Comparison of ENCODE assay signal across 11 cellular contexts in the genomic region with DNA sequence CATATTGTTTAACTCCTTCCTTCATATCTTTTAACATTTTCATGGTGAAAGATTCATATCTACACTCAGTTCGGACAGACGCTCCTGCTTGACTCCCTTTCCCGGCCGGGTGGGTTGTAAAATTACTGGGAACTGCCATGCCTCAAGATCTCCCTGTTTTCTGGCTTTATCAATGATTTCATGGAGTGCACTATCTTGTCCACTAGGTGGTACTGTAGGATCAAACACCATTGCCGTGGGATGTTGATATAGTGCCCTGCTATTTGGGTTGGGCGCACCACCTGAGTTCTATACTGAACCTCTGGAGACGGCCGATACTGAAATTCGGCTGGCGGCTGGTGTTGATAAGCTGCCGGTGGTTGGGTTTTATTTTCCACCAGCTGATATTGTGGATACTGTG. TPM values are rescaled to one million over a fixed set of nuclear protein-coding genes. Genes with fewer than 3 reads are reported as not detected.
A peak's percentile ranks its signal among the peaks of the same experiment; 100 is the strongest.
DNase-seq lines count a peak whose midpoint lies in the region; ATAC-seq, FAIRE-seq and TF ChIP-seq lines count a peak whose summit lies in the region.
"Had no signal": no experiment of that assay in that cellular context is flagged by ENCODE, and none has a peak within 500 bp of the region (broad histone marks: within the 10 kb centered on the region; RNA-seq: fewer than 3 reads in every experiment).

No MANE protein-coding gene starts in this region.

- H3K4me3 Mint-ChIP-seq in nephron progenitor cell, result no peak overlapping the region

- no peaks in the 10 kb centered on the region for H3K79me2 ChIP-seq in smooth muscle cell (ENCODE audit: low read depth)

- no peak overlapping the region for H3K4me3 ChIP-seq in A549
- no peak overlapping the region for H3K4me3 ChIP-seq in smooth muscle cell
- H3K4me3 ChIP-seq: uterus had no signal

- H3K9ac ChIP-seq in smooth muscle cell (ENCODE audit: low read depth), result no peak overlapping the region

- H3K27me3 ChIP-seq in smooth muscle cell (ENCODE audit: low read depth), result no peaks in the 10 kb centered on the region
- H3K27me3 ChIP-seq: uterus had no signal

- H3K4me1 ChIP-seq in A549, result no peaks in the 10 kb centered on the region
- H3K4me1 ChIP-seq in smooth muscle cell (ENCODE audit: low read depth), result no peaks in the 10 kb centered on the region
- H3K4me1 ChIP-seq: uterus had no signal

- no peaks in the 10 kb centered on the region for H3K36me3 Mint-ChIP-seq in nephron progenitor cell (ENCODE audit: low read depth)

- CTCF ChIA-PET in A549 (lab: Yijun Ruan, JAX), result no interaction called here

- ATAC-seq in A549 (peak in 1 of 2 experiments; percentile 52; a peak in 3 of 6 replicates), GM18517 (IDR thresholded peaks at IDR 0.05; ENCODE audit: unreplicated experiment) (no peak), HG03460 (IDR thresholded peaks at IDR 0.05; ENCODE audit: unreplicated experiment) (no peak)

- no peaks in the 10 kb centered on the region for H3K9me3 Mint-ChIP-seq in nephron progenitor cell

- DNase-seq in A549 (ENCODE audit: low read depth in 1 of 2, low spot score in 1 of 2) (peak; percentile 0 to 43), GM18507 (ENCODE audit: extremely low spot score, insufficient read length, low read depth) (no peak), iPS DF 19.7 (ENCODE audit: low read depth, low spot score) (peak; percentile 38), nephron progenitor cell (no peak), smooth muscle cell (lab: John Stamatoyannopoulos, UW; ENCODE audit: unreplicated experiment) (no peak)
- DNase-seq: uterus had no signal

- no peaks in the 10 kb centered on the region for H3K9me3 ChIP-seq in A549
- no peaks in the 10 kb centered on the region for H3K9me3 ChIP-seq in smooth muscle cell (replicated peaks; ENCODE audit: low read depth)
- H3K9me3 ChIP-seq: uterus had no signal

- no peaks in the 10 kb centered on the region for H4K20me1 ChIP-seq in smooth muscle cell (ENCODE audit: low read depth)

- H3K27ac ChIP-seq in A549 (no peak overlapping the region), VCaP (peak overlapping the region; percentile 69; the same call in 1 of the 2 replicates), smooth muscle cell (ENCODE audit: low read depth) (no peak overlapping the region)
- H3K27ac ChIP-seq: HL-60, uterus had no signal

- 6% methylated on average over 6 of the region's 11 CpGs for WGBS in A549 (ENCODE audit: missing lambda C conversion rate)
- WGBS in smooth muscle cell (ENCODE audit: low lambda C conversion rate), result no CpG with 5 or more reads among the region's 11 CpGs

- TF ChIP-seq EP300 in A549 (IDR thresholded peaks at IDR 0.05), result no peak

- FAIRE-seq in A549 (lab: Jason Lieb, UNC), result peak; percentile 78
- peak; percentile 95 for FAIRE-seq in GM18507 (lab: Jason Lieb, UNC)
- FAIRE-seq: endometrium had no signal

- no peaks in the 10 kb centered on the region for H3F3A ChIP-seq in smooth muscle cell (ENCODE audit: low read depth)

- H3K4me2 ChIP-seq in A549, result no peak overlapping the region
- no peak overlapping the region for H3K4me2 ChIP-seq in smooth muscle cell

- no peaks in the 10 kb centered on the region for H3K36me3 ChIP-seq in smooth muscle cell (ENCODE audit: low read depth)
- H3K36me3 ChIP-seq: uterus had no signal

- H3K27ac Mint-ChIP-seq in nephron progenitor cell, result no peak overlapping the region

- peak; percentile 41 for TF ChIP-seq CTCF in A549 (IDR thresholded peaks at IDR 0.05)
- TF ChIP-seq CTCF in VCaP (conservative IDR thresholded peaks at IDR 0.05), result peak; percentile 76
- TF ChIP-seq CTCF in nephron progenitor cell (IDR thresholded peaks at IDR 0.05), result no peak
- TF ChIP-seq CTCF in smooth muscle cell (IDR thresholded peaks at IDR 0.05; ENCODE audit: borderline replicate concordance, insufficient read depth, poor library complexity, severe bottlenecking), result no peak

- H3K27me3 Mint-ChIP-seq in nephron progenitor cell (ENCODE audit: low read depth, poor library complexity), result no peaks in the 10 kb centered on the region

- TF ChIP-seq RAD21 in A549 (conservative IDR thresholded peaks at IDR 0.05 in 1 of 2, IDR thresholded peaks at IDR 0.05 in 1 of 2), result peak; percentile 56 to 68

- H2AFZ ChIP-seq in smooth muscle cell (ENCODE audit: low read depth), result no peak overlapping the region

- POLR2A ChIA-PET in A549 (lab: Yijun Ruan, JAX), result no interaction called here

- H3K4me1 Mint-ChIP-seq in nephron progenitor cell, result no peaks in the 10 kb centered on the region

- TF ChIP-seq POLR2A in A549 (IDR thresholded peaks at IDR 0.05; ENCODE audit: low read length), result no peak

TF ChIP-seq in A549, 52 proteins besides CTCF, POLR2A, EP300 and RAD21:
- TF ChIP-seq FOSL2 (IDR thresholded peaks at IDR 0.05) (no peak), FOSL2 (CRISPR knock-in tag; IDR thresholded peaks at IDR 0.05) (no peak), ZFP36 (IDR thresholded peaks at IDR 0.05; ENCODE audit: borderline replicate concordance, partially characterized antibody) (no peak), SMC3 (IDR thresholded peaks at IDR 0.05) (peak; percentile 20; the same call in 1 of the 3 replicates), TP53 (CRISPR knock-in tag; IDR thresholded peaks at IDR 0.05) (no peak), NFE2L2 (conservative IDR thresholded peaks at IDR 0.05; ENCODE audit: low read length) (no peak), POLR2AphosphoS2 (conservative IDR thresholded peaks at IDR 0.05; ENCODE audit: low read length) (no peak), HEYL (CRISPR knock-in tag; IDR thresholded peaks at IDR 0.05) (no peak)
- TF ChIP-seq, protein P1, sequence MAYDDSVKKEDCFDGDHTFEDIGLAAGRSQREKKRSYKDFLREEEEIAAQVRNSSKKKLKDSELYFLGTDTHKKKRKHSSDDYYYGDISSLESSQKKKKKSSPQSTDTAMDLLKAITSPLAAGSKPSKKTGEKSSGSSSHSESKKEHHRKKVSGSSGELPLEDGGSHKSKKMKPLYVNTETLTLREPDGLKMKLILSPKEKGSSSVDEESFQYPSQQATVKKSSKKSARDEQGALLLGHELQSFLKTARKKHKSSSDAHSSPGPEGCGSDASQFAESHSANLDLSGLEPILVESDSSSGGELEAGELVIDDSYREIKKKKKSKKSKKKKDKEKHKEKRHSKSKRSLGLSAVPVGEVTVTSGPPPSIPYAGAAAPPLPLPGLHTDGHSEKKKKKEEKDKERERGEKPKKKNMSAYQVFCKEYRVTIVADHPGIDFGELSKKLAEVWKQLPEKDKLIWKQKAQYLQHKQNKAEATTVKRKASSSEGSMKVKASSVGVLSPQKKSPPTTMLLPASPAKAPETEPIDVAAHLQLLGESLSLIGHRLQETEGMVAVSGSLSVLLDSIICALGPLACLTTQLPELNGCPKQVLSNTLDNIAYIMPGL (CRISPR knock-in tag; IDR thresholded peaks at IDR 0.05; ENCODE audit: borderline replicate concordance), result no peak
- TF ChIP-seq, protein P2, sequence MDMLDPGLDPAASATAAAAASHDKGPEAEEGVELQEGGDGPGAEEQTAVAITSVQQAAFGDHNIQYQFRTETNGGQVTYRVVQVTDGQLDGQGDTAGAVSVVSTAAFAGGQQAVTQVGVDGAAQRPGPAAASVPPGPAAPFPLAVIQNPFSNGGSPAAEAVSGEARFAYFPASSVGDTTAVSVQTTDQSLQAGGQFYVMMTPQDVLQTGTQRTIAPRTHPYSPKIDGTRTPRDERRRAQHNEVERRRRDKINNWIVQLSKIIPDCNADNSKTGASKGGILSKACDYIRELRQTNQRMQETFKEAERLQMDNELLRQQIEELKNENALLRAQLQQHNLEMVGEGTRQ (IDR thresholded peaks at IDR 0.05), result no peak

RNA-seq across cellular contexts. Expression of a gene that starts 53.2 kb away (rescaled TPM):
- not detected in 2 replicates for polyA plus RNA-seq in A549 (2011; rRNA removed)
- polyA plus RNA-seq in A549 (2012; cell fraction: cytosol; rRNA removed), result not detected in 2 replicates
- polyA plus RNA-seq in A549 (2012; cell fraction: nucleus; rRNA removed), result not detected in 2 replicates
- not detected in 3 replicates for polyA plus RNA-seq in A549 (2017; fragmentation: RNase III; extraction: RNeasy Plus Mini Kit Qiagen cat#74134 plus additional on column Dnase treatment)
- polyA minus RNA-seq in A549 (2011; rRNA and poly(A)+ RNA removed), result not detected in 2 replicates
- not detected in 2 replicates for total RNA-seq in smooth muscle cell
- polyA plus RNA-seq in smooth muscle cell, result not detected in 2 replicates
- total RNA-seq: uterus had no signal

RNA-seq across cellular contexts. Expression of a gene that starts 54.2 kb away (rescaled TPM):
- polyA plus RNA-seq in A549 (2011; rRNA removed) (not detected in 2 replicates), A549 (2017; fragmentation: RNase III; extraction: RNeasy Plus Mini Kit Qiagen cat#74134 plus additional on column Dnase treatment) (not detected in 3 replicates), smooth muscle cell (not detected in 2 replicates)
- not detected in 2 replicates for polyA plus RNA-seq in A549 (2012; cell fraction: cytosol; rRNA removed)
- polyA plus RNA-seq in A549 (2012; cell fraction: nucleus; rRNA removed), result not detected in 2 replicates
- not detected in 2 replicates for polyA minus RNA-seq in A549 (2011; rRNA and poly(A)+ RNA removed)
- total RNA-seq in smooth muscle cell, result not detected in 2 replicates
- total RNA-seq: uterus had no signal

Comparison
In these comparisons a context has a peak if more than half of its experiments do, and no peak if none do; other contexts are left out.
1. DNase-seq: peak in A549 (2 of 2) and iPS DF 19.7 (single experiment); none in GM18507 (single experiment), nephron progenitor cell (single experiment) and smooth muscle cell (single experiment).
2. CTCF ChIP-seq: peak in A549 (single experiment) and VCaP (single experiment); none in nephron progenitor cell (single experiment) and smooth muscle cell (single experiment).